1 cellular context compared by ENCODE assay signal in the genomic region with DNA sequence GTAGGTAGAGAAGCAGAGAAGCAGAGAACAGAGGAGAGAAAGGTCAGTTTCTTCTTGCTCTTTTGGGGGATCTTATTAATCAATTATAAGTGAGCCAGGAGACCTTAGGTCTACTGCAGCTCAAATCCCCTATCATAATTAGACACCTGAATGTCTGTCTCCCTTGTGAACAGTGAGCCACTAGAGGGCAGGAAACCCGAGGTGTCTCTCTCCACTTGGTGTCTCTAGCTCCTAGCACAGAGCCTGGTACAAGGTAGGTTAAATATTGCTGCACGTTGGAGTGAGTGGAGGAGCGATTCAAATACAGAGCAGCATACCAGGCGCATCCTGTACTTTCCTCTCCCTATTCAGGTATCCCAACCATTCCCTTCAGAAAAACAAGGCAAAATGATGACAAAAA.
TF ChIP-seq lines count a peak whose summit lies in the region.

No MANE protein-coding gene starts in this region.

TF ChIP-seq in GM23338, 12 proteins besides CTCF, POLR2A, EP300 and RAD21 (continued from another document):
- TF ChIP-seq, protein P1, sequence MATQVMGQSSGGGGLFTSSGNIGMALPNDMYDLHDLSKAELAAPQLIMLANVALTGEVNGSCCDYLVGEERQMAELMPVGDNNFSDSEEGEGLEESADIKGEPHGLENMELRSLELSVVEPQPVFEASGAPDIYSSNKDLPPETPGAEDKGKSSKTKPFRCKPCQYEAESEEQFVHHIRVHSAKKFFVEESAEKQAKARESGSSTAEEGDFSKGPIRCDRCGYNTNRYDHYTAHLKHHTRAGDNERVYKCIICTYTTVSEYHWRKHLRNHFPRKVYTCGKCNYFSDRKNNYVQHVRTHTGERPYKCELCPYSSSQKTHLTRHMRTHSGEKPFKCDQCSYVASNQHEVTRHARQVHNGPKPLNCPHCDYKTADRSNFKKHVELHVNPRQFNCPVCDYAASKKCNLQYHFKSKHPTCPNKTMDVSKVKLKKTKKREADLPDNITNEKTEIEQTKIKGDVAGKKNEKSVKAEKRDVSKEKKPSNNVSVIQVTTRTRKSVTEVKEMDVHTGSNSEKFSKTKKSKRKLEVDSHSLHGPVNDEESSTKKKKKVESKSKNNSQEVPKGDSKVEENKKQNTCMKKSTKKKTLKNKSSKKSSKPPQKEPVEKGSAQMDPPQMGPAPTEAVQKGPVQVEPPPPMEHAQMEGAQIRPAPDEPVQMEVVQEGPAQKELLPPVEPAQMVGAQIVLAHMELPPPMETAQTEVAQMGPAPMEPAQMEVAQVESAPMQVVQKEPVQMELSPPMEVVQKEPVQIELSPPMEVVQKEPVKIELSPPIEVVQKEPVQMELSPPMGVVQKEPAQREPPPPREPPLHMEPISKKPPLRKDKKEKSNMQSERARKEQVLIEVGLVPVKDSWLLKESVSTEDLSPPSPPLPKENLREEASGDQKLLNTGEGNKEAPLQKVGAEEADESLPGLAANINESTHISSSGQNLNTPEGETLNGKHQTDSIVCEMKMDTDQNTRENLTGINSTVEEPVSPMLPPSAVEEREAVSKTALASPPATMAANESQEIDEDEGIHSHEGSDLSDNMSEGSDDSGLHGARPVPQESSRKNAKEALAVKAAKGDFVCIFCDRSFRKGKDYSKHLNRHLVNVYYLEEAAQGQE (IDR thresholded peaks at IDR 0.05; ENCODE audit: unreplicated experiment), result no peak
- TF ChIP-seq EZH2 (IDR thresholded peaks at IDR 0.05; ENCODE audit: low read depth, unreplicated experiment) (no peak), STAT1 (IDR thresholded peaks at IDR 0.05; ENCODE audit: unreplicated experiment) (no peak), EZH2phosphoT487 (IDR thresholded peaks at IDR 0.05; ENCODE audit: unreplicated experiment) (no peak), CREB1 (CRISPR knock-in tag; IDR thresholded peaks at IDR 0.05; ENCODE audit: low read depth) (no peak)
- TF ChIP-seq, protein P2, sequence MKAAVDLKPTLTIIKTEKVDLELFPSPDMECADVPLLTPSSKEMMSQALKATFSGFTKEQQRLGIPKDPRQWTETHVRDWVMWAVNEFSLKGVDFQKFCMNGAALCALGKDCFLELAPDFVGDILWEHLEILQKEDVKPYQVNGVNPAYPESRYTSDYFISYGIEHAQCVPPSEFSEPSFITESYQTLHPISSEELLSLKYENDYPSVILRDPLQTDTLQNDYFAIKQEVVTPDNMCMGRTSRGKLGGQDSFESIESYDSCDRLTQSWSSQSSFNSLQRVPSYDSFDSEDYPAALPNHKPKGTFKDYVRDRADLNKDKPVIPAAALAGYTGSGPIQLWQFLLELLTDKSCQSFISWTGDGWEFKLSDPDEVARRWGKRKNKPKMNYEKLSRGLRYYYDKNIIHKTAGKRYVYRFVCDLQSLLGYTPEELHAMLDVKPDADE (IDR thresholded peaks at IDR 0.05), result no peak
